Comparison of ENCODE assay signal across 9 cellular contexts in genomic region chr9:132673355-132673754, GRCh38. TPM values are rescaled to one million over a fixed set of nuclear protein-coding genes. Genes with fewer than 3 reads are reported as not detected.
DNase-seq lines count a peak whose midpoint lies in the region; ATAC-seq, FAIRE-seq and TF ChIP-seq lines count a peak whose summit lies in the region.
"Had no signal": no experiment of that assay in that cellular context is flagged by ENCODE, and none has a peak within 500 bp of the region (broad histone marks: within the 10 kb centered on the region; RNA-seq: fewer than 3 reads in every experiment).

No MANE protein-coding gene starts in this region.

- DNase-seq in NOMO-1 treated with DMSO at 0.1 percent for 48 hours (lab: John Stamatoyannopoulos, UW; ENCODE audit: unreplicated experiment), result peak; percentile 0
- DNase-seq in NOMO-1 treated with dmso at 0.1 percent for 144 hours (lab: John Stamatoyannopoulos, UW; ENCODE audit: unreplicated experiment), result no peak
- DNase-seq in KBM-7, result peak; percentile 41
- peak; percentile 13 to 41 (median 22) for DNase-seq in K562 (ENCODE audit: extremely low read depth in 1 of 4, low spot score in 3 of 4)
- DNase-seq in naive thymus-derived CD8-positive, alpha-beta T cell, result no peak
- no peak for DNase-seq in Ammon's horn (ENCODE audit: low spot score)
- no peak for DNase-seq in retina
- DNase-seq: activated naive CD4-positive, alpha-beta T cell treated with Interleukin-2 at 50 U/mL for 16 hours had no signal

- BruUV-seq in K562 (replicated peaks; lab: Mats Ljungman, UMichigan), result no TSS peak

- no peak overlapping the region for H3K4me3 ChIP-seq in K562

- H3K4me2 ChIP-seq in K562 (ENCODE audit: insufficient read depth, low read length), result no peak overlapping the region

- no peak for TF ChIP-seq EP300 in K562 (IDR thresholded peaks at IDR 0.05; ENCODE audit: low read length)

- H3K9me3 ChIP-seq in K562 (replicated peaks; ENCODE audit: control insufficient read depth, insufficient read depth, low read depth, low read length), result peaks cover 12% of the 10 kb centered on the region

- no peaks in the 10 kb centered on the region for H3K27me3 Mint-ChIP-seq in naive thymus-derived CD8-positive, alpha-beta T cell

- peaks cover 0 to 22% of the 10 kb centered on the region in 2 experiments; a peak in 4 of 5 replicates for H3K4me1 ChIP-seq in K562 (replicated peaks in 1 of 2; ENCODE audit: control insufficient read depth in 2 of 2, insufficient read depth in 2 of 2, low read length in 2 of 2)

- CTCF ChIA-PET in K562 (lab: Yijun Ruan, JAX; ENCODE audit: low intra/inter-chr PET ratio), result no interaction called here

- H3K27ac ChIP-seq in K562 (ENCODE audit: extremely low read depth, low read depth, low read length), result no peak overlapping the region

- H3K79me2 ChIP-seq in K562 (ENCODE audit: control insufficient read depth, insufficient read depth, low read length), result peaks cover 97% of the 10 kb centered on the region

- H3K4me1 Mint-ChIP-seq in naive thymus-derived CD8-positive, alpha-beta T cell, result peaks cover 27 to 67% (median 53%) of the 10 kb centered on the region in 4 donors

- 0 out of 6 replicates have a peak, but pooled peaks of 1 of the 3 experiments have one; percentile 3 for TF ChIP-seq CTCF in K562 (IDR thresholded peaks at IDR 0.05 in 2 of 3, conservative IDR thresholded peaks at IDR 0.05 in 1 of 3; ENCODE audit: insufficient read depth in 2 of 3, low read depth in 1 of 3, low read length in 3 of 3)

- FAIRE-seq in K562 (lab: Jason Lieb, UNC), result no peak

- no peaks in the 10 kb centered on the region for H3K27me3 ChIP-seq in K562 (ENCODE audit: control insufficient read depth in 2 of 2, insufficient read depth in 2 of 2, low read length in 2 of 2)

- TF ChIP-seq RAD21 in K562 (CRISPR knock-in tag; conservative IDR thresholded peaks at IDR 0.05 in 1 of 2, IDR thresholded peaks at IDR 0.05 in 1 of 2), result no peak

- no peak for ATAC-seq in K562
- ATAC-seq in naive thymus-derived CD8-positive, alpha-beta T cell, result no peak
- no peak for ATAC-seq in GM21529 (IDR thresholded peaks at IDR 0.05; ENCODE audit: unreplicated experiment)

- H4K20me1 ChIP-seq in K562 (replicated peaks; ENCODE audit: control insufficient read depth, insufficient read depth, low read length), result no peaks in the 10 kb centered on the region; the same call in 1 of the 2 replicates

- no peak overlapping the region for H3K9ac ChIP-seq in K562 (ENCODE audit: insufficient read depth in 1 of 2, low read depth in 2 of 2, low read length in 2 of 2)

- peak overlapping the region in 9 of 10 donors; percentile 4 to 68 (median 22) for H3K4me3 Mint-ChIP-seq in naive thymus-derived CD8-positive, alpha-beta T cell

- no peak for TF ChIP-seq POLR2A in K562 (conservative IDR thresholded peaks at IDR 0.05)

- H2AFZ ChIP-seq in K562 (ENCODE audit: low read depth, low read length), result no peak overlapping the region

- in situ Hi-C loops in KBM-7 (cut with MboI; ENCODE audit: low pct_unique_long_range_greater_than_20kb, low sequenced_read_pairs) (no loop called here), K562 (cut with MboI) (no loop called here)

- peak overlapping the region in 5 of 10 donors; percentile 18 to 79 (median 44) for H3K27ac Mint-ChIP-seq in naive thymus-derived CD8-positive, alpha-beta T cell

- POLR2A ChIA-PET in K562 (lab: Yijun Ruan, JAX), result interaction anchor here (0.6 to 1.5 kb wide), 3 partner anchors 14 to 358 kb away, joined by 4 to 6 read pairs (median 4); no protein-coding TSS in a partner anchor
- POLR2A ChIA-PET in naive thymus-derived CD8-positive, alpha-beta T cell (lab: Charles Lee), result interaction anchor here (0.5 kb wide), 1 partner anchor 40 kb away, joined by 3 read pairs; no protein-coding TSS in a partner anchor

- H3K36me3 Mint-ChIP-seq in naive thymus-derived CD8-positive, alpha-beta T cell, result peaks cover 0 to 12% (median under 1%) of the 10 kb centered on the region in 3 donors

- 92% methylated on average over 6 of the region's 6 CpGs for WGBS in K562 (ENCODE audit: insufficient coverage, low coverage, missing lambda C conversion rate)

- peaks cover 51% of the 10 kb centered on the region for H3K36me3 ChIP-seq in K562 (ENCODE audit: control insufficient read depth, insufficient read depth, low read length)

- H3K9me3 Mint-ChIP-seq in naive thymus-derived CD8-positive, alpha-beta T cell, result no peaks in the 10 kb centered on the region

- no peaks in the 10 kb centered on the region for H3K9me1 ChIP-seq in K562 (ENCODE audit: control insufficient read depth, insufficient read depth, low read length)

- intact Hi-C loops in K562 (cut with micrococcal nuclease), result no loop called here

TF ChIP-seq in K562, 482 proteins besides CTCF, POLR2A, EP300 and RAD21 (continues in another document):
- no peak for TF ChIP-seq THAP7 (CRISPR knock-in tag; IDR thresholded peaks at IDR 0.05)
- TF ChIP-seq E4F1 (CRISPR knock-in tag; IDR thresholded peaks at IDR 0.05; ENCODE audit: borderline replicate concordance), result no peak
- TF ChIP-seq TSC22D4 (tag; IDR thresholded peaks at IDR 0.05), result no peak

RNA-seq across cellular contexts. Expression of gene GTF3C4, which starts 3.1 kb away (rescaled TPM):
- total RNA-seq in K562 (2011; cell fraction: chromatin; rRNA removed; ENCODE audit: low replicate concordance), result 9.6 and 14.4 TPM in 2 replicates
- 6.2 and 7.0 TPM in 2 replicates for total RNA-seq in K562 (2011; cell fraction: nucleolus; rRNA removed)
- 9.5 and 16.4 TPM in 2 replicates for total RNA-seq in K562 (2011; cell fraction: nucleoplasm; rRNA removed)
- 12.2 and 14.7 TPM in 2 replicates for total RNA-seq in K562 (2014; rRNA removed)
- 15.0 and 15.6 TPM in 2 replicates for total RNA-seq in K562 (2014; rRNA removed; fragmentation: Illumina TruSeq; extraction: Trizol)
- 14.5 and 15.8 TPM in 2 replicates for total RNA-seq in K562 (2015; rRNA removed; fragmentation: Illumina TruSeq; extraction: Trizol)
- 20.0 and 20.3 TPM in 2 replicates for total RNA-seq in K562 (2021)
- polyA plus RNA-seq in K562 (2011; rRNA removed), result 5.8 and 8.2 TPM in 2 replicates
- polyA plus RNA-seq in K562 (2011; cell fraction: cytosol; rRNA removed), result 5.0 and 5.4 TPM in 2 replicates
- 2.9 and 5.4 TPM in 2 replicates for polyA plus RNA-seq in K562 (2011; cell fraction: nucleus; rRNA removed)
- polyA plus RNA-seq in K562 (2012), result 7.8 and 11.5 TPM in 2 replicates
- 16.0 and 17.2 TPM in 2 replicates for polyA plus RNA-seq in K562 (2014; fragmentation: Illumina TruSeq; extraction: Trizol)
- polyA plus RNA-seq in K562 (2014; fragmentation: Nextera tagmentation; extraction: Ambion mirVana), result 1 to 10 TPM; 3.9 to 5.8 TPM
- polyA plus RNA-seq in K562 (2014; rRNA removed), result 8.7 and 8.8 TPM in 2 replicates
- 12.4 and 14.0 TPM in 2 replicates for polyA minus RNA-seq in K562 (2011; rRNA and poly(A)+ RNA removed)
- 10.8 and 11.4 TPM in 2 replicates for polyA minus RNA-seq in K562 (2011; cell fraction: cytosol; rRNA and poly(A)+ RNA removed)
- 6.1 and 6.8 TPM in 2 replicates for polyA minus RNA-seq in K562 (2011; cell fraction: nucleus; rRNA and poly(A)+ RNA removed)
- total RNA-seq in naive thymus-derived CD8-positive, alpha-beta T cell, result 10 to 100 TPM; 12.8 TPM
- 1 to 10 TPM; 3.1 to 3.5 (median 3.5) TPM for polyA plus RNA-seq in naive thymus-derived CD8-positive, alpha-beta T cell

RNA-seq across cellular contexts. Expression of gene DDX31, which starts 3.6 kb away (rescaled TPM):
- 53.2 and 54.3 TPM in 2 replicates for total RNA-seq in K562 (2011; cell fraction: chromatin; rRNA removed; ENCODE audit: low replicate concordance)
- total RNA-seq in K562 (2011; cell fraction: nucleolus; rRNA removed), result 31.5 TPM in 2 replicates
- total RNA-seq in K562 (2011; cell fraction: nucleoplasm; rRNA removed), result 30.5 and 32.8 TPM in 2 replicates
- total RNA-seq in K562 (2014; rRNA removed) (14.5 and 19.0 TPM in 2 replicates), K562 (2014; rRNA removed; fragmentation: Illumina TruSeq; extraction: Trizol) (18.4 and 19.1 TPM in 2 replicates), K562 (2015; rRNA removed; fragmentation: Illumina TruSeq; extraction: Trizol) (23.1 and 23.9 TPM in 2 replicates), K562 (2021) (23.9 and 26.4 TPM in 2 replicates)
- polyA plus RNA-seq in K562 (2011; rRNA removed) (19.8 and 24.6 TPM in 2 replicates), K562 (2014; fragmentation: Illumina TruSeq; extraction: Trizol) (19.5 and 22.6 TPM in 2 replicates), K562 (2014; fragmentation: Nextera tagmentation; extraction: Ambion mirVana) (10 to 100 TPM; 11.9 to 18.7 TPM), K562 (2014; rRNA removed) (19.9 and 22.2 TPM in 2 replicates)
- polyA plus RNA-seq in K562 (2011; cell fraction: cytosol; rRNA removed), result 12.4 and 12.7 TPM in 2 replicates
- polyA plus RNA-seq in K562 (2011; cell fraction: nucleus; rRNA removed), result 33.4 and 35.9 TPM in 2 replicates
- polyA plus RNA-seq in K562 (2012), result 10.2 and 16.2 TPM in 2 replicates
- polyA minus RNA-seq in K562 (2011; rRNA and poly(A)+ RNA removed), result 27.0 and 29.9 TPM in 2 replicates
- 10.7 and 13.6 TPM in 2 replicates for polyA minus RNA-seq in K562 (2011; cell fraction: cytosol; rRNA and poly(A)+ RNA removed)
- polyA minus RNA-seq in K562 (2011; cell fraction: nucleus; rRNA and poly(A)+ RNA removed), result 20.9 and 33.8 TPM in 2 replicates
- total RNA-seq in naive thymus-derived CD8-positive, alpha-beta T cell, result 10 to 100 TPM; 25.1 to 25.2 TPM
- polyA plus RNA-seq in naive thymus-derived CD8-positive, alpha-beta T cell, result 1 to 10 TPM; 6.2 to 9.7 (median 7.6) TPM

Comparison
In these comparisons a context has a peak if more than half of its experiments do, and no peak if none do; other contexts are left out.
1. DNase-seq: peak in NOMO-1 treated with DMSO at 0.1 percent for 48 hours (single experiment), KBM-7 (single experiment) and K562 (4 of 4); none in NOMO-1 treated with dmso at 0.1 percent for 144 hours (single experiment), naive thymus-derived CD8-positive, alpha-beta T cell (0 of 10), Ammon's horn (single experiment) and retina (single experiment).